ENCODE assay signal across 1 cellular context in genomic region chr3:64196236-64196929, GRCh38.
TF ChIP-seq lines count a peak whose summit lies in the region.

No MANE protein-coding gene starts in this region.

TF ChIP-seq in GM23338, 12 proteins besides CTCF, POLR2A, EP300 and RAD21:
- 0 out of 2 replicates have a peak, but pooled peaks have one; percentile 54 for TF ChIP-seq ZNF462 (CRISPR knock-in tag; IDR thresholded peaks at IDR 0.05)
- TF ChIP-seq NANOG (IDR thresholded peaks at IDR 0.05; ENCODE audit: borderline replicate concordance) = peak; percentile 46; the same call in 1 of the 2 replicates
- TF ChIP-seq ETS1 (IDR thresholded peaks at IDR 0.05) = no peak
- no peak for TF ChIP-seq ZNF331 (CRISPR knock-in tag; IDR thresholded peaks at IDR 0.05; ENCODE audit: low read depth)
